In the genomic region with DNA sequence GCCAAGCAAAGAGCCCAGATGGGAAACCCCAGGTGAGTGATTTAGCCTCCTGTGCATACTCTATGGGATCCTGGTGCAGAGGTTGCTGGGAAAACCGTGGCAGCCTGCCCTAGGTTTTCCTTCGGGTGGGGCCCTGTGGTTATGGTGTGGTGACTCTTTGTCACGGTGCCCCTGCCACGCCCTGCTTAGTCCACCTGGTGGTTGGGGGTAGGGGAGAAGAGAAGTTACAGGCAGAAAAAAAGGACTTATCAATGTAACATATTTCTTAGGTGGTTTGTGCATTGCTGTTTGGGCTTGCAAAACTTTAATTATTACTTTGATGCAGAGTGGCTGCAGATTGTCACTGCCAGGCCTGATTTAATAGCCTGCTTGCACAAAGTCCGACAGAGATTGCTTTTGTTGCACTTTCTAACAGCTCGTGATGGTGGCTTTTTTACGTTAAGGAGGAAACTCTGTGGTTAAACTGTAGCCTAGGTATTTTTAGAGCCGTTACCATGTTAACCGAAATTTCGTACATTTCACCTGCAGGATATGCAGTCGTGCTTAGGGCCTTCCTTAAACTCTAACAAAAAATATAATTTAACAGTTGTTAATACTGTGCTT, we compare ENCODE assay signal across 8 cellular contexts.
DNase-seq lines count a peak whose midpoint lies in the region; ATAC-seq and TF ChIP-seq lines count a peak whose summit lies in the region.

No MANE protein-coding gene starts in this region.

- CTCF ChIA-PET in activated CD8-positive, alpha-beta T cell treated with anti-CD3 and anti-CD28 coated beads for 36 hours (lab: Charles Lee), result interaction anchor here (1.1 to 1.6 kb wide), 3 partner anchors 8 to 167 kb away, joined by 3 to 4 read pairs (median 4); no protein-coding TSS in a partner anchor

- DNase-seq in Kasumi-1 (lab: John Stamatoyannopoulos, UW) (peak; percentile 98 to 99), Right ventricle myocardium superior (peak; percentile 41), foreskin melanocyte (no peak), NCI-H146 (lab: John Stamatoyannopoulos, UW) (no peak)
- DNase-seq in activated CD8-positive, alpha-beta T cell treated with anti-CD3 and anti-CD28 coated beads for 36 hours, result peak; percentile 66
- peak; percentile 7 to 22 for DNase-seq in stimulated activated CD4-positive, alpha-beta T cell treated with anti-CD3 and anti-CD28 coated beads, Interleukin-15, amount 100 ng/mL, for 1 hour (ENCODE audit: low read depth in 1 of 2, low spot score in 1 of 2)

- H3K4me1 Mint-ChIP-seq in activated CD8-positive, alpha-beta T cell treated with anti-CD3 and anti-CD28 coated beads for 36 hours (ENCODE audit: low read depth), result peaks cover 22% of the 10 kb centered on the region

- TF ChIP-seq POLR2A in GM15510 (IDR thresholded peaks at IDR 0.05; ENCODE audit: borderline replicate concordance, extremely low read depth, insufficient read length), result peak; percentile 35

- intact Hi-C loops in activated CD8-positive, alpha-beta T cell treated with anti-CD3 and anti-CD28 coated beads for 36 hours (cut with micrococcal nuclease), result loop anchor here (5.0 to 10.0 kb wide), 4 partner anchors 113 to 523 kb away; partner anchors contain the start of genes KLLN and PTEN
- intact Hi-C loops in Right ventricle myocardium superior (cut with DNase I), result loop anchor here (5.0 to 10.0 kb wide), 2 partner anchors 141 to 523 kb away; partner anchors contain the start of genes KLLN and PTEN

- ATAC-seq in GM21825 (IDR thresholded peaks at IDR 0.05; ENCODE audit: unreplicated experiment), result peak; percentile 58
- peak; percentile 72 for ATAC-seq in activated CD8-positive, alpha-beta T cell treated with anti-CD3 and anti-CD28 coated beads for 36 hours
- no peak for ATAC-seq in Right ventricle myocardium superior (ENCODE audit: poor library complexity)

- H3K27ac Mint-ChIP-seq in activated CD8-positive, alpha-beta T cell treated with anti-CD3 and anti-CD28 coated beads for 36 hours, result no peak overlapping the region

- no peaks in the 10 kb centered on the region for H3K27me3 Mint-ChIP-seq in activated CD8-positive, alpha-beta T cell treated with anti-CD3 and anti-CD28 coated beads for 36 hours

- no peak overlapping the region for H3K4me3 Mint-ChIP-seq in activated CD8-positive, alpha-beta T cell treated with anti-CD3 and anti-CD28 coated beads for 36 hours

- H3K36me3 Mint-ChIP-seq in activated CD8-positive, alpha-beta T cell treated with anti-CD3 and anti-CD28 coated beads for 36 hours (ENCODE audit: low read depth), result peaks cover 3% of the 10 kb centered on the region

- POLR2A ChIA-PET in activated CD8-positive, alpha-beta T cell treated with anti-CD3 and anti-CD28 coated beads for 36 hours (lab: Charles Lee), result interaction anchor here (1.2 to 1.4 kb wide), 2 partner anchors 19 to 524 kb away, joined by 3 read pairs; no protein-coding TSS in a partner anchor

- TF ChIP-seq CTCF in activated CD8-positive, alpha-beta T cell treated with anti-CD3 and anti-CD28 coated beads for 36 hours (IDR thresholded peaks at IDR 0.05), result no peak

- H3K9me3 Mint-ChIP-seq in activated CD8-positive, alpha-beta T cell treated with anti-CD3 and anti-CD28 coated beads for 36 hours, result peaks cover 5% of the 10 kb centered on the region

Comparison
In these comparisons a context has a peak if more than half of its experiments do, and no peak if none do; other contexts are left out.
1. DNase-seq: peak in Kasumi-1 (2 of 2), activated CD8-positive, alpha-beta T cell treated with anti-CD3 and anti-CD28 coated beads for 36 hours (single experiment), Right ventricle myocardium superior (single experiment) and stimulated activated CD4-positive, alpha-beta T cell treated with anti-CD3 and anti-CD28 coated beads, Interleukin-15, amount 100 ng/mL, for 1 hour (2 of 2); none in foreskin melanocyte (single experiment) and NCI-H146 (single experiment).